In the genomic region with DNA sequence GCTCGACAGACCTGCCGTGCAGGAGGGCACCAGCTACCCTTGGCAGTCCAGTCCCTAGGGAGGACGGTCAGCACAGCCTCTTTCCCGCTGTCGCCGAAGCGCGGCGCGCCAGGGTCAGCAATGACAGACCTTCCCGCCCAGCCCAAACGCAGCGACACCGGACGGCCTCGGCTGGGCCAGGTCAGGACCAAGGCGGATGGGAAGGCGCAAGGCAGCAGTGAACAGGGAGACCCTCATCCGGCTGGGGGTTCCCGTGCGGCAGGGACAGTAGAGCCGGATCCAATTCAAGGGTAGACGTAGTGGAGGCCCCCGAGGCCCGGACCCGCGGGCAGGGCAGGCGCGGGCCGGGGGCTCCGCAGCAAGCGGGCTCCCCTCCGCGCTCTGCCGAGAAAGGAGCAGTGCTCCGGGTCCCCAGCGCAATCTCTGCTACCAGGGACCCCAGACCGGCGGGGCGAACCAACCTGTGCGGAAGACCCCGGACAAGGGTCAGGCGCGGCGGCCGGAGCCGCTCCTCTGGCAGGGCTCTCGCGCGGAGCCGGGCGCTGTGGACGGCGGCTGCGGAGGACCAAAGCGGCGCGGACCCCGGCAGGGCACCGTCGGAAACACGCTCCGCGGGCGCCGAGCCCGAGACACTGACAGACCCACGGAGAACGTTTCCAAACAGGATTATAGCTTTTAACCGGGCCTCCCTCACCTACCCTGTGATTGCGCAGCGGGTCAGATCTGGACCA, we compare ENCODE assay signal across 8 cellular contexts. TPM values are rescaled to one million over a fixed set of nuclear protein-coding genes. Genes with fewer than 3 reads are reported as not detected.
DNase-seq lines count a peak whose midpoint lies in the region; ATAC-seq and TF ChIP-seq lines count a peak whose summit lies in the region.

A gene with protein sequence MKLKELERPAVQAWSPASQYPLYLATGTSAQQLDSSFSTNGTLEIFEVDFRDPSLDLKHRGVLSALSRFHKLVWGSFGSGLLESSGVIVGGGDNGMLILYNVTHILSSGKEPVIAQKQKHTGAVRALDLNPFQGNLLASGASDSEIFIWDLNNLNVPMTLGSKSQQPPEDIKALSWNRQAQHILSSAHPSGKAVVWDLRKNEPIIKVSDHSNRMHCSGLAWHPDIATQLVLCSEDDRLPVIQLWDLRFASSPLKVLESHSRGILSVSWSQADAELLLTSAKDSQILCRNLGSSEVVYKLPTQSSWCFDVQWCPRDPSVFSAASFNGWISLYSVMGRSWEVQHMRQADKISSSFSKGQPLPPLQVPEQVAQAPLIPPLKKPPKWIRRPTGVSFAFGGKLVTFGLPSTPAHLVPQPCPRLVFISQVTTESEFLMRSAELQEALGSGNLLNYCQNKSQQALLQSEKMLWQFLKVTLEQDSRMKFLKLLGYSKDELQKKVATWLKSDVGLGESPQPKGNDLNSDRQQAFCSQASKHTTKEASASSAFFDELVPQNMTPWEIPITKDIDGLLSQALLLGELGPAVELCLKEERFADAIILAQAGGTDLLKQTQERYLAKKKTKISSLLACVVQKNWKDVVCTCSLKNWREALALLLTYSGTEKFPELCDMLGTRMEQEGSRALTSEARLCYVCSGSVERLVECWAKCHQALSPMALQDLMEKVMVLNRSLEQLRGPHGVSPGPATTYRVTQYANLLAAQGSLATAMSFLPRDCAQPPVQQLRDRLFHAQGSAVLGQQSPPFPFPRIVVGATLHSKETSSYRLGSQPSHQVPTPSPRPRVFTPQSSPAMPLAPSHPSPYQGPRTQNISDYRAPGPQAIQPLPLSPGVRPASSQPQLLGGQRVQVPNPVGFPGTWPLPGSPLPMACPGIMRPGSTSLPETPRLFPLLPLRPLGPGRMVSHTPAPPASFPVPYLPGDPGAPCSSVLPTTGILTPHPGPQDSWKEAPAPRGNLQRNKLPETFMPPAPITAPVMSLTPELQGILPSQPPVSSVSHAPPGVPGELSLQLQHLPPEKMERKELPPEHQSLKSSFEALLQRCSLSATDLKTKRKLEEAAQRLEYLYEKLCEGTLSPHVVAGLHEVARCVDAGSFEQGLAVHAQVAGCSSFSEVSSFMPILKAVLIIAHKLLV (minus strand): TSS at position 541 of the 731 bp plus-strand sequence. CDS start 2,909 bp downstream, outside the sequence.

- peak within 1 kb of the TSS; percentile 85 for H3K4me3 Mint-ChIP-seq in progenitor cell of endocrine pancreas (ENCODE audit: low read depth)

- no peaks in the 10 kb centered on the region for H3K9me3 Mint-ChIP-seq in activated naive CD4-positive, alpha-beta T cell treated with anti-CD3 and anti-CD28 coated beads, Interleukin-2, amount 50 U/mL, for 72 hours
- no peaks in the 10 kb centered on the region for H3K9me3 Mint-ChIP-seq in progenitor cell of endocrine pancreas (ENCODE audit: low read depth)

- H3K36me3 Mint-ChIP-seq in activated naive CD4-positive, alpha-beta T cell treated with anti-CD3 and anti-CD28 coated beads, Interleukin-2, amount 50 U/mL, for 72 hours = peaks cover 14 to 15% of the 10 kb centered on the region in 2 donors
- peaks cover 9% of the 10 kb centered on the region for H3K36me3 Mint-ChIP-seq in progenitor cell of endocrine pancreas (ENCODE audit: insufficient read depth)

- H3K9me3 ChIP-seq in GM23248 (ENCODE audit: low read depth) = no peaks in the 10 kb centered on the region

- H4K20me1 ChIP-seq in GM23248 (ENCODE audit: insufficient read depth) = no peaks in the 10 kb centered on the region

- H3K9ac ChIP-seq in GM23248 = peak within 1 kb of the TSS; percentile 0; the same call in 1 of the 2 replicates

- peaks cover 40% of the 10 kb centered on the region for H3K4me1 ChIP-seq in GM23248 (ENCODE audit: insufficient read depth)

- intact Hi-C loops in left ventricle myocardium superior (cut with micrococcal nuclease) = no loop called here

- peak within 1 kb of the TSS; percentile 77 for H3K4me2 ChIP-seq in GM23248 (ENCODE audit: unreplicated experiment)

- H3F3A ChIP-seq in GM23248 (ENCODE audit: insufficient read depth) = peaks cover 34% of the 10 kb centered on the region

- ATAC-seq in activated naive CD4-positive, alpha-beta T cell treated with anti-CD3 and anti-CD28 coated beads, Interleukin-2, amount 50 U/mL, for 72 hours = peak; percentile 11 to 24
- peak; percentile 90 for ATAC-seq in left ventricle myocardium superior
- no peak for ATAC-seq in GM18858 (IDR thresholded peaks at IDR 0.05; ENCODE audit: unreplicated experiment)

- WGBS in GM23248 (ENCODE audit: low coverage in 1 of 2, low lambda C conversion rate in 2 of 2, missing lambda C conversion rate in 2 of 2), 2 experiments = 10 to 12% methylated on average over 53 to 56 of the region's 72 CpGs

- H3K27ac Mint-ChIP-seq in activated naive CD4-positive, alpha-beta T cell treated with anti-CD3 and anti-CD28 coated beads, Interleukin-2, amount 50 U/mL, for 72 hours = no peak within 1 kb of the TSS
- no peak within 1 kb of the TSS for H3K27ac Mint-ChIP-seq in progenitor cell of endocrine pancreas

- peaks cover 28% of the 10 kb centered on the region for H3K27me3 Mint-ChIP-seq in progenitor cell of endocrine pancreas

- peaks cover 3% of the 10 kb centered on the region for H3K4me1 Mint-ChIP-seq in progenitor cell of endocrine pancreas (ENCODE audit: low read depth)

- peak within 1 kb of the TSS; percentile 52 for H3K4me3 ChIP-seq in GM23248

- in situ Hi-C loops in GM23248 (cut with MboI) = loop anchor here (10.0 kb wide), 1 partner anchor 175 kb away; the partner anchor contains the start of gene SCD

- H3K9me2 ChIP-seq in GM23248 (ENCODE audit: insufficient read depth) = no peaks in the 10 kb centered on the region

- peaks cover 7% of the 10 kb centered on the region; the same call in 1 of the 2 replicates for H3K36me3 ChIP-seq in GM23248 (ENCODE audit: low read depth)

- H3K79me2 ChIP-seq in GM23248 (ENCODE audit: insufficient read depth) = no peaks in the 10 kb centered on the region

- H3K27me3 ChIP-seq in GM23248 (replicated peaks; ENCODE audit: insufficient read depth) = no peaks in the 10 kb centered on the region

- H2AFZ ChIP-seq in GM23248 = peak within 1 kb of the TSS; percentile 51

- peak; percentile 39 for DNase-seq in GM23248
- DNase-seq in activated naive CD4-positive, alpha-beta T cell treated with anti-CD3 and anti-CD28 coated beads, Interleukin-2, amount 50 U/mL, for 72 hours (ENCODE audit: low spot score in 2 of 2) = no peak
- peak; percentile 71 for DNase-seq in left ventricle myocardium superior
- peak; percentile 37 for DNase-seq in progenitor cell of endocrine pancreas (ENCODE audit: low spot score, unreplicated experiment)
- no peak for DNase-seq in activated CD4-positive, alpha-beta T cell treated with anti-CD3 and anti-CD28 coated beads for 1 hour
- no peak for DNase-seq in T1000 (lab: John Stamatoyannopoulos, UW)
- DNase-seq in stimulated activated CD4-positive, alpha-beta T cell treated with anti-CD3 and anti-CD28 coated beads, Interleukin-15, amount 100 ng/mL, for 24 hours = no peak

- TF ChIP-seq CTCF in progenitor cell of endocrine pancreas (IDR thresholded peaks at IDR 0.05; ENCODE audit: unreplicated experiment) = no peak

- H3K27ac ChIP-seq in GM23248 = peak within 1 kb of the TSS; percentile 63; the same call in 1 of the 2 replicates

RNA-seq across cellular contexts. Expression of the gene that starts here (rescaled TPM):
- 2.5 and 2.7 TPM in 2 replicates for total RNA-seq in GM23248 (2014; rRNA removed; shearing (Covaris generic))
- 2.2 and 4.5 TPM in 2 replicates for polyA plus RNA-seq in GM23248 (2016; fragmentation: Nextera tagmentation; extraction: Ambion mirVana)
- 100 to 1,000 TPM in 1 of 2 donors, 10 to 100 TPM in 1; 60.8 to 121 TPM for total RNA-seq in activated naive CD4-positive, alpha-beta T cell treated with anti-CD3 and anti-CD28 coated beads, Interleukin-2, amount 50 U/mL, for 72 hours
- total RNA-seq in left ventricle myocardium superior (8.5 TPM), progenitor cell of endocrine pancreas (24.0 and 25.5 TPM in 2 replicates)

Comparison
In these comparisons a context has a peak if more than half of its experiments do, and no peak if none do; other contexts are left out.
1. DNase-seq: peak in GM23248 (single experiment), left ventricle myocardium superior (single experiment) and progenitor cell of endocrine pancreas (single experiment); none in activated naive CD4-positive, alpha-beta T cell treated with anti-CD3 and anti-CD28 coated beads, Interleukin-2, amount 50 U/mL, for 72 hours (0 of 2), activated CD4-positive, alpha-beta T cell treated with anti-CD3 and anti-CD28 coated beads for 1 hour (single experiment), T1000 (single experiment) and stimulated activated CD4-positive, alpha-beta T cell treated with anti-CD3 and anti-CD28 coated beads, Interleukin-15, amount 100 ng/mL, for 24 hours (single experiment).